In genomic region chr13:36919833-36920611, GRCh38 we compare ENCODE assay signal across 8 cellular contexts. TPM values are rescaled to one million over a fixed set of nuclear protein-coding genes. Genes with fewer than 3 reads are reported as not detected.
A peak's percentile ranks its signal among the peaks of the same experiment; 100 is the strongest.
DNase-seq lines count a peak whose midpoint lies in the region; ATAC-seq and TF ChIP-seq lines count a peak whose summit lies in the region.

Gene SMAD9 (minus strand): TSS chr13:36920238. CDS start chr13:36879689, 40,549 bp downstream.

- intact Hi-C loops in Right ventricle myocardium superior (cut with DNase I): no loop called here

- ATAC-seq in HG02678 (IDR thresholded peaks at IDR 0.05; ENCODE audit: unreplicated experiment): peak; percentile 67
- peak; percentile 87 for ATAC-seq in Right ventricle myocardium superior (ENCODE audit: poor library complexity)
- ATAC-seq in omental fat pad (ENCODE audit: low FRiP score): peak; percentile 56

- no peaks in the 10 kb centered on the region for H3K9me3 Mint-ChIP-seq in activated CD4-positive, alpha-beta T cell treated with anti-CD3 and anti-CD28 coated beads, Interleukin-2, amount 10 ng/mL, durations not matched to agents 7 days and 5 days
- H3K9me3 Mint-ChIP-seq in activated naive CD8-positive, alpha-beta T cell treated with anti-CD3 and anti-CD28 coated beads for 36 hours: no peaks in the 10 kb centered on the region

- no peak for TF ChIP-seq CTCF in omental fat pad (IDR thresholded peaks at IDR 0.05)

- H3K4me3 Mint-ChIP-seq in activated CD4-positive, alpha-beta T cell treated with anti-CD3 and anti-CD28 coated beads, Interleukin-2, amount 10 ng/mL, durations not matched to agents 7 days and 5 days: peak within 1 kb of the TSS; percentile 65
- peak within 1 kb of the TSS; percentile 63 for H3K4me3 Mint-ChIP-seq in activated naive CD8-positive, alpha-beta T cell treated with anti-CD3 and anti-CD28 coated beads for 36 hours

- POLR2A ChIA-PET in activated CD4-positive, alpha-beta T cell treated with anti-CD3 and anti-CD28 coated beads, Interleukin-2, amount 10 ng/mL, durations not matched to agents 7 days and 5 days (lab: Charles Lee): interaction anchor here (0.6 kb wide), 1 partner anchor 91 kb away, joined by 3 read pairs; no protein-coding TSS in a partner anchor

- no peaks in the 10 kb centered on the region for H3K36me3 Mint-ChIP-seq in activated CD4-positive, alpha-beta T cell treated with anti-CD3 and anti-CD28 coated beads, Interleukin-2, amount 10 ng/mL, durations not matched to agents 7 days and 5 days (ENCODE audit: low read depth)
- no peaks in the 10 kb centered on the region for H3K36me3 Mint-ChIP-seq in activated naive CD8-positive, alpha-beta T cell treated with anti-CD3 and anti-CD28 coated beads for 36 hours

- DNase-seq in activated CD4-positive, alpha-beta T cell treated with anti-CD3 and anti-CD28 coated beads, Interleukin-2, amount 10 ng/mL, durations not matched to agents 7 days and 5 days: no peak
- no peak for DNase-seq in activated CD4-positive, alpha-beta T cell treated with anti-CD3 and anti-CD28 coated beads, Interleukin-2, amount 50 U/mL, for 1 hour
- DNase-seq in NCI-H2171 treated with DMSO at 0.1 percent for 48 hours (lab: John Stamatoyannopoulos, UW): peak; percentile 56
- peak; percentile 33 for DNase-seq in activated naive CD8-positive, alpha-beta T cell treated with anti-CD3 and anti-CD28 coated beads for 36 hours
- peak; percentile 89 for DNase-seq in Right ventricle myocardium superior
- peak; percentile 75 for DNase-seq in omental fat pad (ENCODE audit: low spot score)
- DNase-seq in activated effector memory CD4-positive, alpha-beta T cell treated with anti-CD3 and anti-CD28 coated beads, Interleukin-2, amount 50 U/mL, for 16 hours: no peak

- CTCF ChIA-PET in activated CD4-positive, alpha-beta T cell treated with anti-CD3 and anti-CD28 coated beads, Interleukin-2, amount 10 ng/mL, durations not matched to agents 7 days and 5 days (lab: Charles Lee): no interaction called here

- no peak within 1 kb of the TSS for H3K27ac Mint-ChIP-seq in activated CD4-positive, alpha-beta T cell treated with anti-CD3 and anti-CD28 coated beads, Interleukin-2, amount 10 ng/mL, durations not matched to agents 7 days and 5 days
- no peak within 1 kb of the TSS for H3K27ac Mint-ChIP-seq in activated naive CD8-positive, alpha-beta T cell treated with anti-CD3 and anti-CD28 coated beads for 36 hours

- peaks cover 69% of the 10 kb centered on the region for H3K27me3 Mint-ChIP-seq in activated CD4-positive, alpha-beta T cell treated with anti-CD3 and anti-CD28 coated beads, Interleukin-2, amount 10 ng/mL, durations not matched to agents 7 days and 5 days
- peaks cover 84% of the 10 kb centered on the region for H3K27me3 Mint-ChIP-seq in activated naive CD8-positive, alpha-beta T cell treated with anti-CD3 and anti-CD28 coated beads for 36 hours

- peaks cover 3% of the 10 kb centered on the region for H3K4me1 Mint-ChIP-seq in activated CD4-positive, alpha-beta T cell treated with anti-CD3 and anti-CD28 coated beads, Interleukin-2, amount 10 ng/mL, durations not matched to agents 7 days and 5 days
- peaks cover 5% of the 10 kb centered on the region for H3K4me1 Mint-ChIP-seq in activated naive CD8-positive, alpha-beta T cell treated with anti-CD3 and anti-CD28 coated beads for 36 hours

RNA-seq across cellular contexts. Expression of gene SMAD9, which starts in this region (rescaled TPM):
- not detected for total RNA-seq in activated CD4-positive, alpha-beta T cell treated with anti-CD3 and anti-CD28 coated beads, Interleukin-2, amount 10 ng/mL, durations not matched to agents 7 days and 5 days
- under 1 TPM; 0.10 to 0.54 TPM for total RNA-seq in activated naive CD8-positive, alpha-beta T cell treated with anti-CD3 and anti-CD28 coated beads for 36 hours
- 2.6 TPM for total RNA-seq in Right ventricle myocardium superior
- 10 to 100 TPM in 1 of 4 donors, 1 to 10 TPM in 3; 5.9 to 22.9 (median 8.2) TPM for total RNA-seq in omental fat pad

Comparison
In these comparisons a context has a peak if more than half of its experiments do, and no peak if none do; other contexts are left out.
1. Peak in DNase-seq in activated naive CD8-positive, alpha-beta T cell treated with anti-CD3 and anti-CD28 coated beads for 36 hours; RNA of the gene not detected or under 1 TPM.
2. DNase-seq: peak in NCI-H2171 treated with DMSO at 0.1 percent for 48 hours (single experiment), Right ventricle myocardium superior (single experiment) and omental fat pad (single experiment); none in activated CD4-positive, alpha-beta T cell treated with anti-CD3 and anti-CD28 coated beads, Interleukin-2, amount 10 ng/mL, durations not matched to agents 7 days and 5 days (single experiment), activated CD4-positive, alpha-beta T cell treated with anti-CD3 and anti-CD28 coated beads, Interleukin-2, amount 50 U/mL, for 1 hour (single experiment) and activated effector memory CD4-positive, alpha-beta T cell treated with anti-CD3 and anti-CD28 coated beads, Interleukin-2, amount 50 U/mL, for 16 hours (single experiment).
3. Peak in every context shown above with its lines, with median percentiles within 50 percentile points of each other: ATAC-seq.